In genomic region chr5:120615967-120616645, GRCh38 we compare ENCODE assay signal across 13 cellular contexts.
DNase-seq lines count a peak whose midpoint lies in the region; ATAC-seq and TF ChIP-seq lines count a peak whose summit lies in the region.
"Had no signal": no experiment of that assay in that cellular context is flagged by ENCODE, and none has a peak within 500 bp of the region (broad histone marks: within the 10 kb centered on the region; RNA-seq: fewer than 3 reads in every experiment).

No MANE protein-coding gene starts in this region.

- no peaks in the 10 kb centered on the region for H3F3A ChIP-seq in GM23338 (replicated peaks; ENCODE audit: low read depth)

- H3K4me3 ChIP-seq in GM23338 (no peak overlapping the region), SJSA1 (no peak overlapping the region), skeletal muscle cell (ENCODE audit: low read depth, low read length) (no peak overlapping the region)
- H3K4me3 ChIP-seq: body of pancreas, psoas muscle, thoracic aorta had no signal

- H3K9me3 Mint-ChIP-seq in GM23338: no peaks in the 10 kb centered on the region
- H3K9me3 Mint-ChIP-seq: H9 had no signal

- no peaks in the 10 kb centered on the region for H3K9me3 ChIP-seq in SJSA1 (replicated peaks)
- H3K9me3 ChIP-seq: body of pancreas, psoas muscle, thoracic aorta had no signal

- H3K27me3 ChIP-seq in GM23338 (ENCODE audit: insufficient read depth) (no peaks in the 10 kb centered on the region), SJSA1 (replicated peaks) (no peaks in the 10 kb centered on the region)
- H3K27me3 ChIP-seq: body of pancreas had no signal

- no peaks in the 10 kb centered on the region for H3K27me3 Mint-ChIP-seq in GM23338 (ENCODE audit: insufficient read depth, low read depth, poor library complexity)

- no peaks in the 10 kb centered on the region for H3K79me2 ChIP-seq in GM23338 (replicated peaks; ENCODE audit: insufficient read depth)

- no peak overlapping the region for H2AFZ ChIP-seq in GM23338

- no peaks in the 10 kb centered on the region for H3K36me3 Mint-ChIP-seq in GM23338 (ENCODE audit: low read depth)

- H3K4me3 Mint-ChIP-seq in GM23338: no peak overlapping the region
- H3K4me3 Mint-ChIP-seq: H9 had no signal

- DNase-seq in GM23338 (ENCODE audit: low spot score) (peak; percentile 77), SJSA1 (ENCODE audit: low read depth in 1 of 2, low spot score in 2 of 2) (peak in 1 of 2 experiments; percentile 85), fibroblast of peridontal ligament (ENCODE audit: extremely low read depth) (peak; percentile 90), skeletal muscle cell (ENCODE audit: low read depth) (peak; percentile 71), OCI-M1 (lab: John Stamatoyannopoulos, UW) (no peak)
- DNase-seq: body of pancreas, H9, NCI-H526, psoas muscle had no signal

- H3K4me1 Mint-ChIP-seq in GM23338: peaks cover 12% of the 10 kb centered on the region

- TF ChIP-seq CTCF in GM23338 (conservative IDR thresholded peaks at IDR 0.05; ENCODE audit: low read depth in 2 of 2): no peak

- H4K20me1 ChIP-seq in GM23338 (replicated peaks; ENCODE audit: insufficient read depth): no peaks in the 10 kb centered on the region

- no peak overlapping the region for H3K27ac Mint-ChIP-seq in GM23338
- H3K27ac Mint-ChIP-seq: H9 had no signal

- H3K4me1 ChIP-seq in GM23338 (ENCODE audit: insufficient read depth): peaks cover 4% of the 10 kb centered on the region; the same call in 1 of the 2 replicates
- H3K4me1 ChIP-seq in SJSA1 (replicated peaks): peaks cover 35% of the 10 kb centered on the region
- H3K4me1 ChIP-seq: body of pancreas, psoas muscle had no signal

- H3K36me3 ChIP-seq in GM23338 (ENCODE audit: insufficient read depth) (no peaks in the 10 kb centered on the region), SJSA1 (no peaks in the 10 kb centered on the region)
- H3K36me3 ChIP-seq: thoracic aorta had no signal

- H3K27ac ChIP-seq in GM23338 (ENCODE audit: low read depth) (no peak overlapping the region), SJSA1 (peak overlapping the region; percentile 57)
- H3K27ac ChIP-seq: body of pancreas, psoas muscle, thoracic aorta had no signal

- ATAC-seq in GM23338 (peak; percentile 94), GM18870 (IDR thresholded peaks at IDR 0.05; ENCODE audit: unreplicated experiment) (no peak), GM18867 (IDR thresholded peaks at IDR 0.05; ENCODE audit: unreplicated experiment) (no peak)
- ATAC-seq: body of pancreas, esophagus mucosa, psoas muscle had no signal

- H3K9me2 ChIP-seq in GM23338 (ENCODE audit: insufficient read depth): no peaks in the 10 kb centered on the region

- H3K4me2 ChIP-seq in GM23338: peak overlapping the region; percentile 20; the same call in 1 of the 2 replicates

TF ChIP-seq in GM23338, 12 proteins besides CTCF, POLR2A, EP300 and RAD21 (continues in another document):
- TF ChIP-seq CREB1 (CRISPR knock-in tag; IDR thresholded peaks at IDR 0.05; ENCODE audit: low read depth) (no peak), JUNB (IDR thresholded peaks at IDR 0.05; ENCODE audit: unreplicated experiment) (no peak), ZNF114 (CRISPR knock-in tag; IDR thresholded peaks at IDR 0.05) (no peak), ZNF462 (CRISPR knock-in tag; IDR thresholded peaks at IDR 0.05) (no peak), NANOG (IDR thresholded peaks at IDR 0.05; ENCODE audit: borderline replicate concordance) (no peak), STAT1 (IDR thresholded peaks at IDR 0.05; ENCODE audit: unreplicated experiment) (no peak), REST (IDR thresholded peaks at IDR 0.05; ENCODE audit: unreplicated experiment) (no peak), ZNF331 (CRISPR knock-in tag; IDR thresholded peaks at IDR 0.05; ENCODE audit: low read depth) (no peak), ETS1 (IDR thresholded peaks at IDR 0.05) (no peak)
